ENCODE assay signal across 21 cellular contexts in the genomic region with DNA sequence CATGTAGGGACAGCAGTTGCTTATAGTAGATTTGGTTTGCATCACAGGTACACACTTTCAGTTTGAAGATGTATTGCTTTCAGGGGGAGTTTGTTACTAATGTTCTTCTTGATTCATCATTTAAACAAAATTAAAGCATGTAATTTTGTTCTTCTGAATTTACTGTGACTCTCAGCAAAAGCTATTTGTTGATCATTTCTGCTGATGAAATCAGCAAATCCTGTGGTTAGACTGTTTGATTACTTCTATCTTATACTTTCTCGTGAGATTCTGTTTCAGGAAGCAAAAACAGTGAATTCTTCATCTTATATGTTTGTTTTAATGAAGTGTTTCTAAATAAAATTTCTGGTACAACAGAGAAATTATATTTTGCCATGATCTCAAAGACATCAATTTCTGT.
"Had no signal": no experiment of that assay in that cellular context is flagged by ENCODE, and none has a peak within 500 bp of the region (broad histone marks: within the 10 kb centered on the region; RNA-seq: fewer than 3 reads in every experiment).

No MANE protein-coding gene starts in this region.

- H3K27ac ChIP-seq: HL-60 had no signal

- ATAC-seq: SK-N-SH treated with all-trans-retinoic acid at 6 μM for 48 hours had no signal

- DNase-seq: KBM-7, MV-4-11, NCI-H1048, NCI-H1105, NCI-H1417, NCI-H1436 treated with DMSO at 0.1 percent for 48 hours, NCI-H1694, NCI-H187 treated with DMSO at 0.1 percent for 48 hours, NCI-H2029 treated with DMSO at 0.1 percent for 48 hours, NCI-H2171 treated with DMSO at 0.1 percent for 48 hours, NCI-H345, NCI-H524 treated with DMSO at 0.1 percent for 48 hours, NCI-H69, NCI-H774, RPMI8226, SHP77, T-helper 1 cell had no signal

- FAIRE-seq: HTR-8/SVneo, RCC 7860 had no signal
